Comparison of ENCODE assay signal across 19 cellular contexts in the genomic region with DNA sequence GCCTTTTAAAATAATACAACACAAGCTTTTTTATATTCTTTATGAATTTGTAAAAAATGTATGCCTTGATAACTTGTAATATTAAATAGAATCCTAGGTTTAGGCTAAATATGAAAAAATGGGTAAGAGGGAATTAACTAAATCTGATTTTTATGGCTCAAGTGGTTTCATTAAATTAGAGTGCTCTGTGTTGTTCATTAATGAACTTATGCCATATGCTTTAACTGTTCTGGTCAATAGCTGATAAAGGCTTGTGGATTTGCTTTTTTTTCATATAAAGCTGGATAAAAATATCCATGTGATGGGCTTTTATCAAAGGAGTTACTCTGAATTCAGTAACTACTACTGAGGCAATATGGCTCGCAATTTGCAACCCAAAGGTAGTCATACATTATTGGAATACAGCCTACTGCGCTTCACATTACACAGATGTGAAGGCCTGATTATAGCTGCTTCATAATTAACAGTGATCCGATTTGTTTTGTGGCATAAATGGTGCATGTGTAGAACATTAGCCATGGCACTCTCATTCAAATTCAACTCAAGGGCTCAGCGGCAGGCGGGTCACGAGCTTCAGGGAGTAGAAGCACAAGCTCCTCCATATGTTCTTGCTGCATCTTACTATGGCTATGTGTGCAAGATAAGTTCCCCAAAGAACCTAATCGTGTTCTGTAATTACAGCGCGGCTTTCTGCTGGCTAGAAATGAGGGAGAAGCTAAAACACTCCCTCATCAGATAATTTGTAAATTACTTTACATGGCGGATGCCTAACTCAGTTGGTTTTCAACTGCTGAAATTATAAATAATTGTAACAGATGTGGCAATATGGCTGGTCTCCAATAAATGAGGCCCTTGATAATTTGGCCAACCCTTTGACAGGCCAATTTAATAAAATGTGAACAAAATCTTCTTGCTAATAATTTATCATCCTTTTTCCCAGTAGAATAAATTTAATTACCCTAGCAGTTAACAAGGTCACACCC.
DNase-seq lines count a peak whose midpoint lies in the region; ATAC-seq, FAIRE-seq and TF ChIP-seq lines count a peak whose summit lies in the region.
"Had no signal": no experiment of that assay in that cellular context is flagged by ENCODE, and none has a peak within 500 bp of the region (broad histone marks: within the 10 kb centered on the region; RNA-seq: fewer than 3 reads in every experiment).

No MANE protein-coding gene starts in this region.

- H3K36me3 ChIP-seq in small intestine (ENCODE audit: control insufficient read depth in 2 of 2, insufficient read depth in 2 of 2, low read length in 2 of 2) (no peaks in the 10 kb centered on the region), smooth muscle cell (ENCODE audit: low read depth) (no peaks in the 10 kb centered on the region)

- H3K4me3 ChIP-seq in small intestine (ENCODE audit: low read depth in 1 of 2, low read length in 2 of 2) (no peak overlapping the region), smooth muscle cell (no peak overlapping the region)
- H3K4me3 ChIP-seq: GM23248 had no signal

- H4K20me1 ChIP-seq in smooth muscle cell (ENCODE audit: low read depth), result no peaks in the 10 kb centered on the region

- DNase-seq in NCI-H748 (lab: John Stamatoyannopoulos, UW; ENCODE audit: unreplicated experiment) (peak; percentile 39), NCI-H748 treated with DMSO at 0.1 percent for 48 hours (lab: John Stamatoyannopoulos, UW) (no peak), NCI-H2171 treated with DMSO at 0.1 percent for 48 hours (lab: John Stamatoyannopoulos, UW) (peak; percentile 75), SK-N-DZ (ENCODE audit: low spot score) (peak; percentile 72), small intestine (no peak), smooth muscle cell (lab: John Stamatoyannopoulos, UW; ENCODE audit: unreplicated experiment) (no peak), cardiac septum (ENCODE audit: low spot score) (no peak)
- DNase-seq: 8988T; CD4-positive, alpha-beta T cell; DMS79 treated with DMSO at 0.1 percent for 48 hours; GM23248; KG1; MV-4-11; NCI-H1417 treated with DMSO at 0.1 percent for 48 hours; NCI-H2081 treated with DMSO at 0.1 percent for 48 hours; NCI-H526 had no signal

- no peaks in the 10 kb centered on the region for H3F3A ChIP-seq in smooth muscle cell (ENCODE audit: low read depth)

- WGBS in small intestine, 3 donors, result 87 to 95% (median 93%) methylated on average over 10 of the region's 10 CpGs
- 95% methylated on average over 10 of the region's 10 CpGs for WGBS in smooth muscle cell (ENCODE audit: low lambda C conversion rate)

- FAIRE-seq in small intestine (lab: Jason Lieb, UNC), result peak; percentile 71
- FAIRE-seq: RCC 7860 had no signal

- H3K27ac ChIP-seq in small intestine (ENCODE audit: low read depth in 1 of 2, low read length in 1 of 2), result no peak overlapping the region
- no peak overlapping the region for H3K27ac ChIP-seq in smooth muscle cell (ENCODE audit: low read depth)
- H3K27ac ChIP-seq: GM23248 had no signal

- H3K4me2 ChIP-seq in smooth muscle cell, result no peak overlapping the region

- H3K9me3 ChIP-seq in small intestine (ENCODE audit: control insufficient read depth, low read depth) (no peaks in the 10 kb centered on the region), smooth muscle cell (replicated peaks; ENCODE audit: low read depth) (no peaks in the 10 kb centered on the region)

- H3K27me3 ChIP-seq in small intestine (ENCODE audit: control insufficient read depth in 2 of 2, insufficient read depth in 2 of 2, low read length in 2 of 2) (no peaks in the 10 kb centered on the region), smooth muscle cell (ENCODE audit: low read depth) (no peaks in the 10 kb centered on the region)

- H3K9ac ChIP-seq in smooth muscle cell (ENCODE audit: low read depth), result no peak overlapping the region
- H3K9ac ChIP-seq: GM23248 had no signal

- H3K4me1 ChIP-seq in small intestine (ENCODE audit: control insufficient read depth in 2 of 2, insufficient read depth in 1 of 2, low read depth in 1 of 2, low read length in 1 of 2) (no peaks in the 10 kb centered on the region), smooth muscle cell (ENCODE audit: low read depth) (no peaks in the 10 kb centered on the region)

- no peak overlapping the region for H2AFZ ChIP-seq in smooth muscle cell (ENCODE audit: low read depth)
- H2AFZ ChIP-seq: GM23248 had no signal

- intact Hi-C loops in cardiac septum (cut with DNase I), result no loop called here

- no peak for ATAC-seq in GM19395 (IDR thresholded peaks at IDR 0.05; ENCODE audit: unreplicated experiment)
- ATAC-seq: Right ventricle myocardium inferior had no signal

- TF ChIP-seq CTCF in smooth muscle cell (IDR thresholded peaks at IDR 0.05; ENCODE audit: borderline replicate concordance, insufficient read depth, poor library complexity, severe bottlenecking), result no peak

- no peaks in the 10 kb centered on the region for H3K79me2 ChIP-seq in smooth muscle cell (ENCODE audit: low read depth)

Comparison
In these comparisons a context has a peak if more than half of its experiments do, and no peak if none do; other contexts are left out.
1. DNase-seq: peak in NCI-H748 (single experiment), NCI-H2171 treated with DMSO at 0.1 percent for 48 hours (single experiment) and SK-N-DZ (single experiment); none in NCI-H748 treated with DMSO at 0.1 percent for 48 hours (single experiment), small intestine (single experiment), smooth muscle cell (single experiment) and cardiac septum (single experiment).